7 cellular contexts compared by ENCODE assay signal in genomic region chr2:1550658-1551316, GRCh38.
DNase-seq lines count a peak whose midpoint lies in the region; ATAC-seq and TF ChIP-seq lines count a peak whose summit lies in the region.

No MANE protein-coding gene starts in this region.

- DNase-seq in GM12865 (ENCODE audit: low read depth) (peak; percentile 38), GM23338 (ENCODE audit: low spot score) (peak; percentile 77), NAMALWA (ENCODE audit: low spot score) (peak; percentile 50), choroid plexus epithelial cell (ENCODE audit: low read depth) (peak; percentile 50), memory B cell (ENCODE audit: low spot score in 2 of 2) (peak; percentile 38 to 65)
- peak; percentile 80 for DNase-seq in activated CD4-positive, alpha-beta T cell treated with anti-CD3 and anti-CD28 coated beads for 36 hours
- DNase-seq in stimulated activated CD8-positive, alpha-beta memory T cell treated with anti-CD3 and anti-CD28 coated beads, Interleukin-7, amount 100 ng/mL, for 24 hours (ENCODE audit: low read depth) = peak; percentile 37

- H3K36me3 Mint-ChIP-seq in GM23338 (ENCODE audit: low read depth) (no peaks in the 10 kb centered on the region), memory B cell (no peaks in the 10 kb centered on the region)
- H3K36me3 Mint-ChIP-seq in activated CD4-positive, alpha-beta T cell treated with anti-CD3 and anti-CD28 coated beads for 36 hours (ENCODE audit: low read depth) = no peaks in the 10 kb centered on the region

- H3K4me2 ChIP-seq in GM23338 = no peak overlapping the region

- H3K4me3 Mint-ChIP-seq in GM23338 (no peak overlapping the region), memory B cell (no peak overlapping the region)
- H3K4me3 Mint-ChIP-seq in activated CD4-positive, alpha-beta T cell treated with anti-CD3 and anti-CD28 coated beads for 36 hours = no peak overlapping the region

- no peaks in the 10 kb centered on the region for H3K27me3 ChIP-seq in GM23338 (ENCODE audit: insufficient read depth)

- 0 out of 2 replicates have a peak overlapping the region, but pooled peaks have one; percentile 63 for H2AFZ ChIP-seq in GM23338

- H3K27me3 Mint-ChIP-seq in GM23338 (ENCODE audit: insufficient read depth, low read depth, poor library complexity) (peaks cover 12% of the 10 kb centered on the region), memory B cell (peaks cover 28% of the 10 kb centered on the region)
- H3K27me3 Mint-ChIP-seq in activated CD4-positive, alpha-beta T cell treated with anti-CD3 and anti-CD28 coated beads for 36 hours = peaks cover 4% of the 10 kb centered on the region

- H3F3A ChIP-seq in GM23338 (replicated peaks; ENCODE audit: low read depth) = no peaks in the 10 kb centered on the region

- TF ChIP-seq CTCF in GM12865 (IDR thresholded peaks at IDR 0.05; ENCODE audit: insufficient read depth, low read depth, low read length, missing control alignments) (peak; percentile 85), GM23338 (conservative IDR thresholded peaks at IDR 0.05; ENCODE audit: low read depth in 2 of 2) (peak; percentile 83 to 93), choroid plexus epithelial cell (conservative IDR thresholded peaks at IDR 0.05; ENCODE audit: low read depth, low read length) (peak; percentile 90)

- no peak overlapping the region for H3K27ac ChIP-seq in GM23338 (ENCODE audit: low read depth)

- H3K79me2 ChIP-seq in GM23338 (replicated peaks; ENCODE audit: insufficient read depth) = no peaks in the 10 kb centered on the region

- no peaks in the 10 kb centered on the region for H3K9me3 Mint-ChIP-seq in GM23338
- H3K9me3 Mint-ChIP-seq in activated CD4-positive, alpha-beta T cell treated with anti-CD3 and anti-CD28 coated beads for 36 hours (ENCODE audit: low read depth) = no peaks in the 10 kb centered on the region
- no peaks in the 10 kb centered on the region for H3K9me3 Mint-ChIP-seq in memory B cell

- no peaks in the 10 kb centered on the region for H3K36me3 ChIP-seq in GM23338 (ENCODE audit: insufficient read depth)

- ATAC-seq in GM23338 = peak; percentile 91
- ATAC-seq in activated CD4-positive, alpha-beta T cell treated with anti-CD3 and anti-CD28 coated beads for 36 hours = peak; percentile 80
- ATAC-seq in memory B cell (ENCODE audit: low read depth) = peak; percentile 58

- no peaks in the 10 kb centered on the region for H3K4me1 ChIP-seq in GM23338 (ENCODE audit: insufficient read depth)

- H3K4me1 Mint-ChIP-seq in GM23338 = peaks cover 9% of the 10 kb centered on the region
- H3K4me1 Mint-ChIP-seq in activated CD4-positive, alpha-beta T cell treated with anti-CD3 and anti-CD28 coated beads for 36 hours = peaks cover 9% of the 10 kb centered on the region
- peaks cover 2% of the 10 kb centered on the region for H3K4me1 Mint-ChIP-seq in memory B cell

- POLR2A ChIA-PET in activated CD4-positive, alpha-beta T cell treated with anti-CD3 and anti-CD28 coated beads for 36 hours (lab: Charles Lee) = no interaction called here

- H3K9me2 ChIP-seq in GM23338 (ENCODE audit: insufficient read depth) = no peaks in the 10 kb centered on the region

- H3K27ac Mint-ChIP-seq in GM23338 (no peak overlapping the region), memory B cell (no peak overlapping the region)
- H3K27ac Mint-ChIP-seq in activated CD4-positive, alpha-beta T cell treated with anti-CD3 and anti-CD28 coated beads for 36 hours = no peak overlapping the region

- CTCF ChIA-PET in activated CD4-positive, alpha-beta T cell treated with anti-CD3 and anti-CD28 coated beads for 36 hours (lab: Charles Lee) = interaction anchor here (0.6 to 2.9 kb wide), 12 partner anchors 9 to 1020 kb away, joined by 3 to 18 read pairs (median 3); no protein-coding TSS in a partner anchor

- H3K4me3 ChIP-seq in GM12865 (ENCODE audit: low read depth, low read length) (no peak overlapping the region), GM23338 (no peak overlapping the region), choroid plexus epithelial cell (ENCODE audit: low read depth, low read length) (no peak overlapping the region)

- intact Hi-C loops in activated CD4-positive, alpha-beta T cell treated with anti-CD3 and anti-CD28 coated beads for 36 hours (cut with DNase I, micrococcal nuclease) = loop anchor here (5.0 to 10.0 kb wide), 4 partner anchors 217 to 836 kb away; no protein-coding TSS in a partner anchor

- H4K20me1 ChIP-seq in GM23338 (replicated peaks; ENCODE audit: insufficient read depth) = peaks cover 4% of the 10 kb centered on the region

TF ChIP-seq in GM23338, 12 proteins besides CTCF, POLR2A, EP300 and RAD21 (continues in another document):
- TF ChIP-seq ZNF114 (CRISPR knock-in tag; IDR thresholded peaks at IDR 0.05) (no peak), EZH2phosphoT487 (IDR thresholded peaks at IDR 0.05; ENCODE audit: unreplicated experiment) (no peak), JUNB (IDR thresholded peaks at IDR 0.05; ENCODE audit: unreplicated experiment) (no peak), STAT1 (IDR thresholded peaks at IDR 0.05; ENCODE audit: unreplicated experiment) (no peak), POLR2AphosphoS5 (IDR thresholded peaks at IDR 0.05; ENCODE audit: low read depth) (no peak)
- TF ChIP-seq, protein P1, sequence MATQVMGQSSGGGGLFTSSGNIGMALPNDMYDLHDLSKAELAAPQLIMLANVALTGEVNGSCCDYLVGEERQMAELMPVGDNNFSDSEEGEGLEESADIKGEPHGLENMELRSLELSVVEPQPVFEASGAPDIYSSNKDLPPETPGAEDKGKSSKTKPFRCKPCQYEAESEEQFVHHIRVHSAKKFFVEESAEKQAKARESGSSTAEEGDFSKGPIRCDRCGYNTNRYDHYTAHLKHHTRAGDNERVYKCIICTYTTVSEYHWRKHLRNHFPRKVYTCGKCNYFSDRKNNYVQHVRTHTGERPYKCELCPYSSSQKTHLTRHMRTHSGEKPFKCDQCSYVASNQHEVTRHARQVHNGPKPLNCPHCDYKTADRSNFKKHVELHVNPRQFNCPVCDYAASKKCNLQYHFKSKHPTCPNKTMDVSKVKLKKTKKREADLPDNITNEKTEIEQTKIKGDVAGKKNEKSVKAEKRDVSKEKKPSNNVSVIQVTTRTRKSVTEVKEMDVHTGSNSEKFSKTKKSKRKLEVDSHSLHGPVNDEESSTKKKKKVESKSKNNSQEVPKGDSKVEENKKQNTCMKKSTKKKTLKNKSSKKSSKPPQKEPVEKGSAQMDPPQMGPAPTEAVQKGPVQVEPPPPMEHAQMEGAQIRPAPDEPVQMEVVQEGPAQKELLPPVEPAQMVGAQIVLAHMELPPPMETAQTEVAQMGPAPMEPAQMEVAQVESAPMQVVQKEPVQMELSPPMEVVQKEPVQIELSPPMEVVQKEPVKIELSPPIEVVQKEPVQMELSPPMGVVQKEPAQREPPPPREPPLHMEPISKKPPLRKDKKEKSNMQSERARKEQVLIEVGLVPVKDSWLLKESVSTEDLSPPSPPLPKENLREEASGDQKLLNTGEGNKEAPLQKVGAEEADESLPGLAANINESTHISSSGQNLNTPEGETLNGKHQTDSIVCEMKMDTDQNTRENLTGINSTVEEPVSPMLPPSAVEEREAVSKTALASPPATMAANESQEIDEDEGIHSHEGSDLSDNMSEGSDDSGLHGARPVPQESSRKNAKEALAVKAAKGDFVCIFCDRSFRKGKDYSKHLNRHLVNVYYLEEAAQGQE (IDR thresholded peaks at IDR 0.05; ENCODE audit: unreplicated experiment) = no peak
